Comparison of ENCODE assay signal across 8 cellular contexts in the genomic region with DNA sequence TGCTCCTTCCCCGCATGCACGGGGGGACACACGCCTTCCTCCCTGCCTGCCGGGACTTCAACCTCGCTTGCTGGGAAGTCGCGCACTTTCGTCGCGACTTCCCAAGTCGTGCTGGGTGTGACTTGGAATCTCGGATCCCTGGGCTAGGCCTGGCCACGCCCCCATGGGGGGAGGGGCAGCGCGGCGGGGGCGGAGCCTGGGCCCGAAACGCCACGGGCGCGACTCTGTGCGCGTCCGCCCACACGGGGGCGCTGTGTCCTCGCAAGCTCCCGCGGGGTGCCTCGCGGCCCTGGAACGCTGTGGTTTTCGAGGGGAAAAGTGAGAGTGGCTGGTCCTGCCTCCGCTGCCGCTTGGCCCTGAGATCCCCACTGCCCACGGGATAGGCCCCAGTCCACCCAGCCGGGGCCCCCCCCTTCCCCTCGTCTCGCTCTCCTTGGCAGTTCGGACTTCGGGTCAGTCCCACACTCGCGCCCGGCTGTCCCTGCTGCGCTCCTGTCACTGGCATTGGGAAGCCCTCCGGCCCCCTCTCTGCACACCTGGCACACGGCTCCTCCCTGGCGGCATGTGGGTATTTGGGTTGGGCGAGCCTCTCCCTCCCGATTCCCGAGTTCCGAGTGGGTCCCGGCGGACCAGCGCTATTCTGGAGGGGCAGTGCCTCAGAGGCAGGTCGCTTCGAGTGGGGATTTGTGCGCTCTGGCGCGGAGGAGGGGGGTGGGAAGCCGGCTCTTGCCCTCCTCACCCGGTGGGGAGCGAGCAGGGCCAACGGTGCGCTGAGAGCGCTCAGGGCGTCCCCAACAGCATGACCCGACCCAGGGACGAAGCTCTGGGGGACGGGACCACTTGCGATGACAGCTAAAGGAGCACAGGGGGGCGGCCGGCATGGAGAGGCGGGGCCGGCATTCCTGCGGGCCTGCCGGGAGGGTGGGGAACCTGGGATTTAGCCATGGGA. TPM values are rescaled to one million over a fixed set of nuclear protein-coding genes. Genes with fewer than 3 reads are reported as not detected.
DNase-seq lines count a peak whose midpoint lies in the region; ATAC-seq, FAIRE-seq and TF ChIP-seq lines count a peak whose summit lies in the region.

No MANE protein-coding gene starts in this region.

- H3F3A ChIP-seq in PC-9 (ENCODE audit: insufficient read depth, low read depth), result peaks cover 48% of the 10 kb centered on the region; the same call in 1 of the 2 replicates

- TF ChIP-seq CTCF in PC-9 (conservative IDR thresholded peaks at IDR 0.05), result peak; percentile 55
- TF ChIP-seq CTCF in foreskin fibroblast (IDR thresholded peaks at IDR 0.05; ENCODE audit: low read depth, low read length), result peak; percentile 94
- TF ChIP-seq CTCF in neural crest cell (conservative IDR thresholded peaks at IDR 0.05), result peak; percentile 99
- no peak for TF ChIP-seq CTCF in D721Med (IDR thresholded peaks at IDR 0.05; ENCODE audit: insufficient read depth, missing control alignments)

- no peaks in the 10 kb centered on the region for H3K9me3 ChIP-seq in PC-9 (ENCODE audit: insufficient read depth, low read depth)

- no peak overlapping the region for H3K4me2 ChIP-seq in PC-9

- no TSS peak for BruUV-seq in PC-9 (replicated peaks; lab: Mats Ljungman, UMichigan)

- no peaks in the 10 kb centered on the region for H3K9me3 Mint-ChIP-seq in neural crest cell
- H3K9me3 Mint-ChIP-seq in stimulated activated naive CD8-positive, alpha-beta T cell treated with anti-CD3 and anti-CD28 coated beads, Interleukin-15, Interleukin-2, amounts not matched to agents 100 ng/mL and 50 ng/mL, for 24 hours, result no peaks in the 10 kb centered on the region

- peaks cover 18% of the 10 kb centered on the region; the same call in 1 of the 2 replicates for H3K36me3 ChIP-seq in PC-9 (ENCODE audit: low read depth)

- peaks cover 40% of the 10 kb centered on the region for H4K20me1 ChIP-seq in PC-9 (ENCODE audit: insufficient read depth)

- POLR2A ChIA-PET in PC-9 (lab: Charles Lee; ENCODE audit: unreplicated experiment), result no interaction called here

- CTCF ChIA-PET in PC-9 (lab: Charles Lee), result no interaction called here

- H3K4me1 ChIP-seq in PC-9 (replicated peaks; ENCODE audit: insufficient read depth), result no peaks in the 10 kb centered on the region

- no peaks in the 10 kb centered on the region for H3K9me2 ChIP-seq in PC-9 (ENCODE audit: insufficient read depth)

- DNase-seq in GM12892 (ENCODE audit: insufficient read length), result peak; percentile 77
- DNase-seq in PC-9, result no peak
- DNase-seq in activated gamma-delta T cell treated with anti-CD3 and anti-CD28 coated beads, Interleukin-2, amount 50 U/mL, for 16 hours (ENCODE audit: low read depth), result peak; percentile 80
- DNase-seq in foreskin fibroblast, result peak; percentile 78 to 96
- peak; percentile 96 for DNase-seq in neural crest cell (ENCODE audit: low read depth, low spot score)
- DNase-seq in D721Med (ENCODE audit: insufficient read length, low spot score), result no peak

- H3K4me3 ChIP-seq in PC-9 (no peak overlapping the region), foreskin fibroblast (ENCODE audit: low read depth in 1 of 2, low read length in 2 of 2) (peak overlapping the region; percentile 30 to 47)

- H3K4me3 Mint-ChIP-seq in neural crest cell, result peak overlapping the region; percentile 61
- peak overlapping the region; percentile 53 for H3K4me3 Mint-ChIP-seq in stimulated activated naive CD8-positive, alpha-beta T cell treated with anti-CD3 and anti-CD28 coated beads, Interleukin-15, Interleukin-2, amounts not matched to agents 100 ng/mL and 50 ng/mL, for 24 hours

- H3K27ac Mint-ChIP-seq in neural crest cell (ENCODE audit: unreplicated experiment), result no peak overlapping the region
- no peak overlapping the region for H3K27ac Mint-ChIP-seq in stimulated activated naive CD8-positive, alpha-beta T cell treated with anti-CD3 and anti-CD28 coated beads, Interleukin-15, Interleukin-2, amounts not matched to agents 100 ng/mL and 50 ng/mL, for 24 hours

- no peaks in the 10 kb centered on the region for H3K27me3 ChIP-seq in PC-9 (ENCODE audit: insufficient read depth, low read depth)

- peaks cover 4% of the 10 kb centered on the region for H3K36me3 Mint-ChIP-seq in neural crest cell (ENCODE audit: low read depth)
- peaks cover 29% of the 10 kb centered on the region for H3K36me3 Mint-ChIP-seq in stimulated activated naive CD8-positive, alpha-beta T cell treated with anti-CD3 and anti-CD28 coated beads, Interleukin-15, Interleukin-2, amounts not matched to agents 100 ng/mL and 50 ng/mL, for 24 hours (ENCODE audit: low read depth)

- intact Hi-C loops in PC-9 (cut with micrococcal nuclease; ENCODE audit: unreplicated experiment), result no loop called here

- peaks cover 13% of the 10 kb centered on the region for H3K4me1 Mint-ChIP-seq in neural crest cell
- peaks cover 19% of the 10 kb centered on the region for H3K4me1 Mint-ChIP-seq in stimulated activated naive CD8-positive, alpha-beta T cell treated with anti-CD3 and anti-CD28 coated beads, Interleukin-15, Interleukin-2, amounts not matched to agents 100 ng/mL and 50 ng/mL, for 24 hours (ENCODE audit: low read depth)

- H3K27me3 Mint-ChIP-seq in neural crest cell (ENCODE audit: low read depth), result peaks cover 17% of the 10 kb centered on the region
- H3K27me3 Mint-ChIP-seq in stimulated activated naive CD8-positive, alpha-beta T cell treated with anti-CD3 and anti-CD28 coated beads, Interleukin-15, Interleukin-2, amounts not matched to agents 100 ng/mL and 50 ng/mL, for 24 hours, result no peaks in the 10 kb centered on the region

- no peaks in the 10 kb centered on the region for H3K79me2 ChIP-seq in PC-9 (ENCODE audit: low read depth)

- H2AFZ ChIP-seq in PC-9, result no peak overlapping the region

- TF ChIP-seq POLR2A in GM12892 (IDR thresholded peaks at IDR 0.05; ENCODE audit: low read depth, low read length), result no peak

- peak; percentile 94 for FAIRE-seq in GM12892 (lab: Jason Lieb, UNC)
- FAIRE-seq in D721Med (lab: Jason Lieb, UNC), result no peak

- H3K27ac ChIP-seq in PC-9, result no peak overlapping the region

- peak; percentile 43 for ATAC-seq in HG03097 (IDR thresholded peaks at IDR 0.05; ENCODE audit: low FRiP score, unreplicated experiment)

RNA-seq across cellular contexts. Expression of a gene that starts 23.6 kb away (rescaled TPM):
- polyA plus RNA-seq in GM12892 (2012; ENCODE audit: missing spikeins), result 53.7 TPM
- total RNA-seq in PC-9 (2021) (110 and 189 TPM in 2 replicates), neural crest cell (181 and 184 TPM in 2 replicates)

RNA-seq across cellular contexts. Expression of a gene that starts 47.8 kb away (rescaled TPM):
- 69.8 TPM for polyA plus RNA-seq in GM12892 (2012; ENCODE audit: missing spikeins)
- total RNA-seq in PC-9 (2021) (91.4 and 115 TPM in 2 replicates), neural crest cell (92.4 and 93.1 TPM in 2 replicates)

Comparison
In these comparisons a context has a peak if more than half of its experiments do, and no peak if none do; other contexts are left out.
1. DNase-seq: peak in GM12892 (single experiment), activated gamma-delta T cell treated with anti-CD3 and anti-CD28 coated beads, Interleukin-2, amount 50 U/mL, for 16 hours (single experiment), foreskin fibroblast (2 of 2) and neural crest cell (single experiment); none in PC-9 (0 of 2) and D721Med (single experiment).